ENCODE assay signal across 22 cellular contexts in the genomic region with DNA sequence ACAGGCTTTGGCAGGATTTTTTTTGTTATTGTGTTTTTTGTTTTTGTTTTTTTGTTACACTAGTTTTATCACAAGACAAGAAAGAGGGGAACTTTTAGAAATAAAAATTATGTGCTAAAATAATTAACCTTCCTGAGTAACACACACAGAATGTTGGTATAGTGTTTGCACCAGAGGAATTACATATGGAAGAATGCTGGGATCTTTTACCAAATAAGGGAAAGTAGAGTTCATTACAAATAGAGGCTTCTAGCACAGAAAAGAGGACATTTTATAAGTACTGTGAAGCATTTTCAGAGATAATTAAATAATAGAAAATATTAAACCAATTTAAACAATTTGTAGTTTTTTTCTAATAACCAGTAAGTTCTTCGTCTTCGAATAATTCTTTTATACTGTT.
DNase-seq lines count a peak whose midpoint lies in the region; ATAC-seq and TF ChIP-seq lines count a peak whose summit lies in the region.
"Had no signal": no experiment of that assay in that cellular context is flagged by ENCODE, and none has a peak within 500 bp of the region (broad histone marks: within the 10 kb centered on the region; RNA-seq: fewer than 3 reads in every experiment).

No MANE protein-coding gene starts in this region.

- no peak overlapping the region for H3K4me3 ChIP-seq in cardiac muscle cell
- H3K4me3 ChIP-seq in right cardiac atrium (ENCODE audit: low read length) = no peak overlapping the region
- H3K4me3 ChIP-seq in ascending aorta = no peak overlapping the region
- no peak overlapping the region for H3K4me3 ChIP-seq in tibial artery
- no peak overlapping the region for H3K4me3 ChIP-seq in WERI-Rb-1 (ENCODE audit: low read depth, low read length)
- H3K4me3 ChIP-seq: Peyer's patch, SJCRH30 had no signal

- H3K27me3 Mint-ChIP-seq in mesothelial cell of epicardium (ENCODE audit: low read depth) = no peaks in the 10 kb centered on the region

- H3K9me3 ChIP-seq in cardiac muscle cell (ENCODE audit: low read depth) (no peaks in the 10 kb centered on the region), right cardiac atrium (ENCODE audit: control insufficient read depth, low read length) (no peaks in the 10 kb centered on the region), ascending aorta (no peaks in the 10 kb centered on the region), tibial artery (no peaks in the 10 kb centered on the region), WERI-Rb-1 (ENCODE audit: severe bottlenecking) (no peaks in the 10 kb centered on the region)
- H3K9me3 ChIP-seq: Peyer's patch, SJCRH30 had no signal

- H3K36me3 Mint-ChIP-seq in mesothelial cell of epicardium = no peaks in the 10 kb centered on the region
- H3K36me3 Mint-ChIP-seq: CD8-positive, alpha-beta T cell had no signal

- no peaks in the 10 kb centered on the region for H3K36me3 ChIP-seq in cardiac muscle cell
- H3K36me3 ChIP-seq in ascending aorta = no peaks in the 10 kb centered on the region
- no peaks in the 10 kb centered on the region for H3K36me3 ChIP-seq in tibial artery
- H3K36me3 ChIP-seq in WERI-Rb-1 = no peaks in the 10 kb centered on the region
- H3K36me3 ChIP-seq: Peyer's patch, SJCRH30 had no signal

- H3K9me3 Mint-ChIP-seq in mesothelial cell of epicardium = no peaks in the 10 kb centered on the region
- H3K9me3 Mint-ChIP-seq: CD8-positive, alpha-beta T cell had no signal

- intact Hi-C loops in right cardiac atrium (cut with DNase I) = no loop called here
- intact Hi-C loops in ascending aorta (cut with DNase I) = loop anchor here (5.0 kb wide), 2 partner anchors 37 to 112 kb away; no protein-coding TSS in a partner anchor
- intact Hi-C loops in tibial artery (cut with DNase I; ENCODE audit: low total_unique reads) = no loop called here

- H3K27me3 ChIP-seq in cardiac muscle cell = no peaks in the 10 kb centered on the region
- no peaks in the 10 kb centered on the region for H3K27me3 ChIP-seq in right cardiac atrium (ENCODE audit: control insufficient read depth, insufficient read depth)
- no peaks in the 10 kb centered on the region for H3K27me3 ChIP-seq in ascending aorta
- no peaks in the 10 kb centered on the region for H3K27me3 ChIP-seq in tibial artery
- H3K27me3 ChIP-seq in WERI-Rb-1 (ENCODE audit: insufficient read depth, low read depth, severe bottlenecking) = no peaks in the 10 kb centered on the region
- H3K27me3 ChIP-seq: Peyer's patch, SJCRH30 had no signal

- H3K4me1 ChIP-seq in cardiac muscle cell (ENCODE audit: low read depth) (peaks cover 4% of the 10 kb centered on the region), right cardiac atrium (ENCODE audit: control insufficient read depth, insufficient read depth, low read length) (peaks cover 21% of the 10 kb centered on the region), ascending aorta (peaks cover 4 to 31% of the 10 kb centered on the region in 2 donors), tibial artery (peaks cover 0 to 88% (median 59%) of the 10 kb centered on the region in 4 donors)
- H3K4me1 ChIP-seq: Peyer's patch, SJCRH30 had no signal

- peak overlapping the region; percentile 31 for H3K27ac Mint-ChIP-seq in mesothelial cell of epicardium
- H3K27ac Mint-ChIP-seq: CD8-positive, alpha-beta T cell had no signal

- no peak for TF ChIP-seq CTCF in cardiac muscle cell (IDR thresholded peaks at IDR 0.05; ENCODE audit: low read depth, low read length)
- no peak for TF ChIP-seq CTCF in ascending aorta (IDR thresholded peaks at IDR 0.05)
- TF ChIP-seq CTCF in mesothelial cell of epicardium (IDR thresholded peaks at IDR 0.05; ENCODE audit: unreplicated experiment) = no peak
- TF ChIP-seq CTCF in tibial artery (IDR thresholded peaks at IDR 0.05) = no peak
- TF ChIP-seq CTCF in WERI-Rb-1 (IDR thresholded peaks at IDR 0.05; ENCODE audit: low read depth, low read length) = no peak

- peaks cover 6% of the 10 kb centered on the region for H3K4me1 Mint-ChIP-seq in mesothelial cell of epicardium

- H3K27ac ChIP-seq in cardiac muscle cell (peak overlapping the region; percentile 17), right cardiac atrium (ENCODE audit: low read length) (no peak overlapping the region), ascending aorta (peak overlapping the region; percentile 8 to 18), tibial artery (peak overlapping the region; percentile 43 to 58), WERI-Rb-1 (no peak overlapping the region)
- H3K27ac ChIP-seq: 22Rv1, Peyer's patch, SJCRH30 had no signal

- ATAC-seq in right cardiac atrium (no peak), HG03097 (IDR thresholded peaks at IDR 0.05; ENCODE audit: low FRiP score, unreplicated experiment) (no peak)
- ATAC-seq: CD8-positive, alpha-beta T cell had no signal

- WGBS in right cardiac atrium = 91% methylated on average over 2 of the region's 2 CpGs

- no peak overlapping the region for H3K4me3 Mint-ChIP-seq in mesothelial cell of epicardium
- H3K4me3 Mint-ChIP-seq: CD8-positive, alpha-beta T cell had no signal

- DNase-seq in cardiac muscle cell (ENCODE audit: low read depth in 1 of 2, low spot score in 1 of 2) (no peak), right cardiac atrium (no peak), ascending aorta (ENCODE audit: low spot score in 2 of 2) (no peak), mesothelial cell of epicardium (ENCODE audit: low spot score in 2 of 2, unreplicated experiment in 2 of 2) (no peak), tibial artery (no peak), WERI-Rb-1 (no peak), AG20443 (ENCODE audit: low spot score) (no peak)
- DNase-seq: ACHN; AML-193; C1 segment of cervical spinal cord; CD8-positive, alpha-beta T cell; Karpas-422; MV-4-11; NCI-H1105 treated with DMSO at 0.1 percent for 48 hours; NCI-H2029 treated with DMSO at 0.1 percent for 48 hours; NCI-H2171; NCI-H524 treated with DMSO at 0.1 percent for 48 hours; NCI-H82; Peyer's patch; SJCRH30 had no signal

Comparison
In these comparisons a context has a peak if more than half of its experiments do, and no peak if none do; other contexts are left out.
1. H3K27ac ChIP-seq: peak in cardiac muscle cell (single experiment), ascending aorta (2 of 2) and tibial artery (2 of 2); none in right cardiac atrium (single experiment) and WERI-Rb-1 (single experiment).